ENCODE assay signal across 29 cellular contexts in the genomic region with DNA sequence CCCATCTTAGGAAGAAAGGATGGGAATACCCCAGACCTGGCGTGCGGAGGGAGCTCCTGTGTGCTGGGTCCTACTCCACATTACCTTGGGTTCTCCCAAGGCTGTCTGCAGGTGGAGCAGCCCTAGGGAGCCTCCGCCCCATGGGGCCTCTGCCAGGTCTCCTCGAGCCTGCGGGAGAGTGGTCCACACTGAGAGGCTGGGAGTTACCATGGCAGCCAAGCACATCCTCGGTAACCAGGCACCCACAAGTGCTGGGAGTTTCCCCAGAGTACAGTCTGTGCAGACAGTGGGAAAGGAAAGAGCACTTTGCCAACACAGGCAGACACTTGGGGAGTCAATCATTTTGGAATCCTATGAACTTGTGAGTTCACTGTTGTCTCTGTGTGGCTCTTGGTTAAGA.
"Had no signal": no experiment of that assay in that cellular context is flagged by ENCODE, and none has a peak within 500 bp of the region (broad histone marks: within the 10 kb centered on the region; RNA-seq: fewer than 3 reads in every experiment).

No MANE protein-coding gene starts in this region.

- H3K4me1 ChIP-seq: SJCRH30 had no signal

- H3K27ac ChIP-seq: adrenal gland, brain microvascular endothelial cell, coronary artery, KMS-11, SJCRH30, SK-N-MC, WERI-Rb-1 had no signal

- DNase-seq: activated CD4-positive, alpha-beta T cell treated with anti-CD3 and anti-CD28 coated beads, Interleukin-2, amount 10 ng/mL, durations not matched to agents 24 days and 14 days; activated CD4-positive, alpha-beta T cell treated with anti-CD3 and anti-CD28 coated beads, Interleukin-2, amount 50 U/mL, for 4 hours; activated CD4-positive, CD25-positive, alpha-beta regulatory T cell; activated CD8-positive, alpha-beta T cell treated with anti-CD3 and anti-CD28 coated beads, Interleukin-2, amount 10 ng/mL, durations not matched to agents 7 days and 5 days; activated gamma-delta T cell treated with Interleukin-2 at 50 U/mL for 16 hours; activated naive CD4-positive, alpha-beta T cell treated with anti-CD3 and anti-CD28 coated beads for 36 hours; activated T-cell treated with anti-CD3 and anti-CD28 coated beads, Interleukin-2, amount 50 U/mL, for 4 hours; adrenal gland; brain microvascular endothelial cell; MM.1S; MV-4-11; NCI-H1092; NCI-H146; NCI-H187; NCI-H2081; NCI-H2171; NCI-H2227 treated with DMSO at 0.1 percent for 48 hours; NCI-H446; NCI-H510A treated with DMSO at 0.1 percent for 48 hours; NCI-H526 treated with DMSO at 0.1 percent for 48 hours; SHP77; SJCRH30; T1000; WERI-Rb-1 had no signal

- ATAC-seq: activated CD8-positive, alpha-beta T cell treated with anti-CD3 and anti-CD28 coated beads, Interleukin-2, amount 10 ng/mL, durations not matched to agents 7 days and 5 days; activated naive CD4-positive, alpha-beta T cell treated with anti-CD3 and anti-CD28 coated beads, Interleukin-2, amount 50 U/mL, for 72 hours; activated T-cell treated with anti-CD3 and anti-CD28 coated beads, Interleukin-2, amount 50 U/mL, for 4 hours; Panc1 had no signal

- H3K9me3 ChIP-seq: adrenal gland, SJCRH30 had no signal

- H3K36me3 ChIP-seq: adrenal gland, brain microvascular endothelial cell, SJCRH30, WERI-Rb-1 had no signal

- H3K4me3 ChIP-seq: adrenal gland, coronary artery, SJCRH30, SK-N-MC had no signal

- H3K27me3 ChIP-seq: adrenal gland had no signal
